9 cellular contexts compared by ENCODE assay signal in genomic region chr5:162870966-162871365, GRCh38.
"Had no signal": no experiment of that assay in that cellular context is flagged by ENCODE, and none has a peak within 500 bp of the region (broad histone marks: within the 10 kb centered on the region; RNA-seq: fewer than 3 reads in every experiment).

No MANE protein-coding gene starts in this region.

- DNase-seq: GM23248, GOT3, H9, HCEC 1CT, Karpas-422, KBM-7 had no signal

- H2AFZ ChIP-seq: GM23248 had no signal

- H3K9ac ChIP-seq: GM23248, KMS-11 had no signal

- FAIRE-seq: H54, HTR-8/SVneo had no signal

- H3K4me3 ChIP-seq: GM23248 had no signal

- H3K27ac ChIP-seq: GM23248, KMS-11 had no signal

- H3K4me2 ChIP-seq: KMS-11 had no signal
